ENCODE assay signal across 1 cellular context in the genomic region with DNA sequence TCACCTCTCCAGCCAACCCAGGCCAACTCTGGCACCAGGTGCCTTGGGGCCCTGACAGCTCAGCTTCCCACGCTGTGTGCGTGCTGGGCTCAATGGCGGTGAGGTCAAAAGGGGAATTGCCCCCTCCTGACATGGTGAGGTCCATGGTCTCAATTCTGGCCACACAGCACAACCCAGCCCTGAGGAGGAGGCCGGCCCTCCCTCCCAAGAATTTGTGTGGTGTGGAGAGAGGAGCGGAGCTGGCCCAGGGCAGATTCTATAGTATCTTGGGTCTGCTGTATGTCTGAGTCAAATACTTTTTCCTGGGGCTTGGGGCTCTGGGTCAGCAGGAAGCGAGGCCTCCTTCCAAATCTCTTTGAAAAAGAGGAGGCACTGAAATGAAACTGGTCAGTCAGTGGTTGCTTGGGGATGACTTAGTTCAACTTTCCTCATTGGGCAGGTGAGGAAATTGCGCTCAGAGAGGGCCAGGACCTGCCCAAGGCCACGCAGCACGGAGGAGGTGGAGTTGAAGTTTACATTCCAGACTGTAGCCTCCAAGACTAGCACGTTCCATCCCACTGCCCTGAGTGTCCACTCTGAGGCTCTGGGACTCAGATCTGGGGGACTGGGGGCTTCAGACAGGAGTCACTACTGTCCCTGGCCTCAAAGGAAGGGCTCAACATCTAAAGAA.
TF ChIP-seq lines count a peak whose summit lies in the region.

No MANE protein-coding gene starts in this region.

TF ChIP-seq in HepG2, 621 proteins besides CTCF, POLR2A, EP300 and RAD21:
- TF ChIP-seq CCDC6 (CRISPR knock-in tag; IDR thresholded peaks at IDR 0.05) (no peak), ZNF768 (CRISPR knock-in tag; IDR thresholded peaks at IDR 0.05) (peak; percentile 96), AGO2 (optimal IDR thresholded peaks at IDR 0.05; ENCODE audit: low read depth, low read length) (peak; percentile 18), ZNF510 (CRISPR knock-in tag; IDR thresholded peaks at IDR 0.05; ENCODE audit: low read depth) (no peak), MIER3 (CRISPR knock-in tag; IDR thresholded peaks at IDR 0.05; ENCODE audit: borderline replicate concordance) (no peak), ZNF362 (CRISPR knock-in tag; IDR thresholded peaks at IDR 0.05; ENCODE audit: borderline replicate concordance) (no peak)
- TF ChIP-seq, protein P1, sequence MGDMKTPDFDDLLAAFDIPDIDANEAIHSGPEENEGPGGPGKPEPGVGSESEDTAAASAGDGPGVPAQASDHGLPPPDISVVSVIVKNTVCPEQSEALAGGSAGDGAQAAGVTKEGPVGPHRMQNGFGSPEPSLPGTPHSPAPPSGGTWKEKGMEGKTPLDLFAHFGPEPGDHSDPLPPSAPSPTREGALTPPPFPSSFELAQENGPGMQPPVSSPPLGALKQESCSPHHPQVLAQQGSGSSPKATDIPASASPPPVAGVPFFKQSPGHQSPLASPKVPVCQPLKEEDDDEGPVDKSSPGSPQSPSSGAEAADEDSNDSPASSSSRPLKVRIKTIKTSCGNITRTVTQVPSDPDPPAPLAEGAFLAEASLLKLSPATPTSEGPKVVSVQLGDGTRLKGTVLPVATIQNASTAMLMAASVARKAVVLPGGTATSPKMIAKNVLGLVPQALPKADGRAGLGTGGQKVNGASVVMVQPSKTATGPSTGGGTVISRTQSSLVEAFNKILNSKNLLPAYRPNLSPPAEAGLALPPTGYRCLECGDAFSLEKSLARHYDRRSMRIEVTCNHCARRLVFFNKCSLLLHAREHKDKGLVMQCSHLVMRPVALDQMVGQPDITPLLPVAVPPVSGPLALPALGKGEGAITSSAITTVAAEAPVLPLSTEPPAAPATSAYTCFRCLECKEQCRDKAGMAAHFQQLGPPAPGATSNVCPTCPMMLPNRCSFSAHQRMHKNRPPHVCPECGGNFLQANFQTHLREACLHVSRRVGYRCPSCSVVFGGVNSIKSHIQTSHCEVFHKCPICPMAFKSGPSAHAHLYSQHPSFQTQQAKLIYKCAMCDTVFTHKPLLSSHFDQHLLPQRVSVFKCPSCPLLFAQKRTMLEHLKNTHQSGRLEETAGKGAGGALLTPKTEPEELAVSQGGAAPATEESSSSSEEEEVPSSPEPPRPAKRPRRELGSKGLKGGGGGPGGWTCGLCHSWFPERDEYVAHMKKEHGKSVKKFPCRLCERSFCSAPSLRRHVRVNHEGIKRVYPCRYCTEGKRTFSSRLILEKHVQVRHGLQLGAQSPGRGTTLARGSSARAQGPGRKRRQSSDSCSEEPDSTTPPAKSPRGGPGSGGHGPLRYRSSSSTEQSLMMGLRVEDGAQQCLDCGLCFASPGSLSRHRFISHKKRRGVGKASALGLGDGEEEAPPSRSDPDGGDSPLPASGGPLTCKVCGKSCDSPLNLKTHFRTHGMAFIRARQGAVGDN (CRISPR knock-in tag; IDR thresholded peaks at IDR 0.05): no peak
